8 cellular contexts compared by ENCODE assay signal in genomic region chr1:153534933-153535663, GRCh38. TPM values are rescaled to one million over a fixed set of nuclear protein-coding genes. Genes with fewer than 3 reads are reported as not detected.
DNase-seq lines count a peak whose midpoint lies in the region; ATAC-seq and TF ChIP-seq lines count a peak whose summit lies in the region.

No MANE protein-coding gene starts in this region.

- peaks cover 50% of the 10 kb centered on the region for H3K4me1 ChIP-seq in left ventricle myocardium inferior
- H3K4me1 ChIP-seq in sigmoid colon = peaks cover 0 to 44% (median 38%) of the 10 kb centered on the region in 4 donors

- no peaks in the 10 kb centered on the region for H3K9me3 Mint-ChIP-seq in activated naive CD8-positive, alpha-beta T cell treated with anti-CD3 and anti-CD28 coated beads, Interleukin-2, amount 50 U/mL, for 24 hours

- peaks cover 6% of the 10 kb centered on the region for H3K36me3 Mint-ChIP-seq in activated naive CD8-positive, alpha-beta T cell treated with anti-CD3 and anti-CD28 coated beads, Interleukin-2, amount 50 U/mL, for 24 hours (ENCODE audit: low read depth)

- no peaks in the 10 kb centered on the region for H3K9me3 ChIP-seq in left ventricle myocardium inferior (replicated peaks)
- H3K9me3 ChIP-seq in sigmoid colon = no peaks in the 10 kb centered on the region

- H3K36me3 ChIP-seq in left ventricle myocardium inferior (no peaks in the 10 kb centered on the region), sigmoid colon (no peaks in the 10 kb centered on the region)

- peak; percentile 25 for ATAC-seq in activated naive CD8-positive, alpha-beta T cell treated with anti-CD3 and anti-CD28 coated beads, Interleukin-2, amount 50 U/mL, for 24 hours
- no peak for ATAC-seq in HG03175 (IDR thresholded peaks at IDR 0.05; ENCODE audit: unreplicated experiment)

- H3K4me1 Mint-ChIP-seq in activated naive CD8-positive, alpha-beta T cell treated with anti-CD3 and anti-CD28 coated beads, Interleukin-2, amount 50 U/mL, for 24 hours = peaks cover 74% of the 10 kb centered on the region

- no peak for TF ChIP-seq POLR2A in sigmoid colon (IDR thresholded peaks at IDR 0.05)

- H3K4me3 ChIP-seq in left ventricle myocardium inferior (peak overlapping the region; percentile 93), sigmoid colon (peak overlapping the region; percentile 84 to 92 (median 91))

- 36 to 67% methylated on average over 6 of the region's 6 CpGs for WGBS in sigmoid colon, 2 donors

- peak; percentile 64 for DNase-seq in EH (ENCODE audit: low read depth)
- DNase-seq in LHCN-M2 (ENCODE audit: low read depth) = peak; percentile 79
- DNase-seq in activated naive CD8-positive, alpha-beta T cell treated with anti-CD3 and anti-CD28 coated beads, Interleukin-2, amount 50 U/mL, for 24 hours = peak; percentile 48
- peak; percentile 68 for DNase-seq in left ventricle myocardium inferior
- peak; percentile 90 for DNase-seq in sigmoid colon
- no peak for DNase-seq in hippocampal formation (lab: John Stamatoyannopoulos, UW)
- no peak for DNase-seq in NCI-H774 (lab: John Stamatoyannopoulos, UW)

- peak overlapping the region; percentile 98 for H3K27ac ChIP-seq in left ventricle myocardium inferior (replicated peaks)
- peak overlapping the region; percentile 98 to 99 (median 99) for H3K27ac ChIP-seq in sigmoid colon

- intact Hi-C loops in left ventricle myocardium inferior (cut with micrococcal nuclease) = loop anchor here (5.0 kb wide), 1 partner anchor 32 kb away; the partner anchor contains the start of gene S100A2
- intact Hi-C loops in sigmoid colon (cut with DNase I) = loop anchor here (5.0 kb wide), 1 partner anchor 77 kb away; the partner anchor contains the start of gene S100A16

- no peak for TF ChIP-seq CTCF in left ventricle myocardium inferior (IDR thresholded peaks at IDR 0.05; ENCODE audit: borderline replicate concordance)
- peak in 2 of 4 experiments; percentile 11 to 29 for TF ChIP-seq CTCF in sigmoid colon (IDR thresholded peaks at IDR 0.05)

- no peaks in the 10 kb centered on the region for H3K27me3 Mint-ChIP-seq in activated naive CD8-positive, alpha-beta T cell treated with anti-CD3 and anti-CD28 coated beads, Interleukin-2, amount 50 U/mL, for 24 hours

- peak overlapping the region; percentile 96 for H3K4me3 Mint-ChIP-seq in activated naive CD8-positive, alpha-beta T cell treated with anti-CD3 and anti-CD28 coated beads, Interleukin-2, amount 50 U/mL, for 24 hours

- H3K27ac Mint-ChIP-seq in activated naive CD8-positive, alpha-beta T cell treated with anti-CD3 and anti-CD28 coated beads, Interleukin-2, amount 50 U/mL, for 24 hours = peak overlapping the region; percentile 97

- no peak for TF ChIP-seq EP300 in sigmoid colon (IDR thresholded peaks at IDR 0.05)

- no peaks in the 10 kb centered on the region for H3K27me3 ChIP-seq in left ventricle myocardium inferior (ENCODE audit: low read depth)
- no peaks in the 10 kb centered on the region for H3K27me3 ChIP-seq in sigmoid colon

RNA-seq across cellular contexts. Expression of gene S100A6, which starts 0.7 kb away (rescaled TPM):
- total RNA-seq in LHCN-M2 (2014; rRNA removed) (982 and 1,031 TPM in 2 replicates), left ventricle myocardium inferior (336 TPM), sigmoid colon (1,000 to 10,000 TPM in 1 of 4 donors, 100 to 1,000 TPM in 3; 445 to 1,159 (median 590) TPM)
- polyA plus RNA-seq in LHCN-M2 (2012) = 7,560 TPM
- polyA plus RNA-seq in sigmoid colon = 1,000 to 10,000 TPM; 4,079 to 7,223 (median 4,178) TPM

RNA-seq across cellular contexts. Expression of gene S100A5, which starts 5.6 kb away (rescaled TPM):
- total RNA-seq in LHCN-M2 (2014; rRNA removed) (1.3 TPM in 1 of 2 replicates, not detected in the other), left ventricle myocardium inferior (not detected), sigmoid colon (not detected)
- polyA plus RNA-seq in LHCN-M2 (2012) = 3.3 TPM
- polyA plus RNA-seq in sigmoid colon = not detected

RNA-seq across cellular contexts. Expression of gene S100A4, which starts 10.5 kb away (rescaled TPM):
- total RNA-seq in LHCN-M2 (2014; rRNA removed) (837 and 894 TPM in 2 replicates), left ventricle myocardium inferior (137 TPM), sigmoid colon (100 to 1,000 TPM; 189 to 486 (median 288) TPM)
- polyA plus RNA-seq in LHCN-M2 (2012) = 3,680 TPM
- polyA plus RNA-seq in sigmoid colon = 100 to 1,000 TPM; 304 to 499 (median 336) TPM

RNA-seq across cellular contexts. Expression of gene S100A3, which starts 14.0 kb away (rescaled TPM):
- total RNA-seq in LHCN-M2 (2014; rRNA removed) = 37.5 and 55.5 TPM in 2 replicates
- 71.4 TPM for polyA plus RNA-seq in LHCN-M2 (2012)
- total RNA-seq in left ventricle myocardium inferior = 0.36 TPM
- total RNA-seq in sigmoid colon = 1 to 10 TPM; 1.1 to 4.3 (median 2.2) TPM
- 1 to 10 TPM; 1.4 to 3.9 (median 3.6) TPM for polyA plus RNA-seq in sigmoid colon

RNA-seq across cellular contexts. Expression of gene S100A2, which starts 30.5 kb away (rescaled TPM):
- 23.3 and 24.8 TPM in 2 replicates for total RNA-seq in LHCN-M2 (2014; rRNA removed)
- 87.2 TPM for polyA plus RNA-seq in LHCN-M2 (2012)
- total RNA-seq in left ventricle myocardium inferior = 2.7 TPM
- total RNA-seq in sigmoid colon = 1 to 10 TPM in 1 of 4 donors, under 1 TPM in 1, not detected in 2; 0.68 to 1.8 TPM
- polyA plus RNA-seq in sigmoid colon = 10 to 100 TPM in 1 of 3 donors, 1 to 10 TPM in 2; 1.8 to 16.2 (median 2.3) TPM

Comparison
In these comparisons a context has a peak if more than half of its experiments do, and no peak if none do; other contexts are left out.
1. DNase-seq: peak in EH (single experiment), LHCN-M2 (single experiment), activated naive CD8-positive, alpha-beta T cell treated with anti-CD3 and anti-CD28 coated beads, Interleukin-2, amount 50 U/mL, for 24 hours (single experiment), left ventricle myocardium inferior (single experiment) and sigmoid colon (single experiment); none in hippocampal formation (0 of 2) and NCI-H774 (single experiment).